17 cellular contexts compared by ENCODE assay signal in genomic region chr1:31708324-31708723, GRCh38. TPM values are rescaled to one million over a fixed set of nuclear protein-coding genes. Genes with fewer than 3 reads are reported as not detected.
A peak's percentile ranks its signal among the peaks of the same experiment; 100 is the strongest.
DNase-seq lines count a peak whose midpoint lies in the region; ATAC-seq and TF ChIP-seq lines count a peak whose summit lies in the region.
"Had no signal": no experiment of that assay in that cellular context is flagged by ENCODE, and none has a peak within 500 bp of the region (broad histone marks: within the 10 kb centered on the region; RNA-seq: fewer than 3 reads in every experiment).

No MANE protein-coding gene starts in this region.

- H2BK12ac ChIP-seq in H9 (ENCODE audit: insufficient read length, low read depth, low read length), result no peak overlapping the region
- H2BK12ac ChIP-seq in trophoblast cell (ENCODE audit: low read length), result peak overlapping the region; percentile 22

- H3K27me3 Mint-ChIP-seq in H9 (ENCODE audit: low read depth), result peaks cover 13% of the 10 kb centered on the region

- H3K4me3 ChIP-seq in choroid plexus epithelial cell (ENCODE audit: low read depth, low read length), result no peak overlapping the region
- H3K4me3 ChIP-seq in trophoblast cell (ENCODE audit: low read depth, low read length), result no peak overlapping the region
- H3K4me3 ChIP-seq: Peyer's patch, thyroid gland had no signal

- H4K5ac ChIP-seq in H9 (ENCODE audit: insufficient read length, low read depth, low read length), result no peak overlapping the region

- peaks cover 3% of the 10 kb centered on the region for H3K23me2 ChIP-seq in H9 (ENCODE audit: insufficient read length, low read depth, low read length, poor library complexity, severe bottlenecking)

- no peaks in the 10 kb centered on the region for H3K36me3 ChIP-seq in trophoblast cell (ENCODE audit: control insufficient read depth in 1 of 2, insufficient read depth in 2 of 2, low read length in 2 of 2)
- H3K36me3 ChIP-seq: Peyer's patch, thyroid gland had no signal

- H3K4ac ChIP-seq in H9 (ENCODE audit: low read depth, low read length), result no peak overlapping the region
- H3K4ac ChIP-seq in trophoblast cell (ENCODE audit: low read depth, low read length), result no peak overlapping the region

- TF ChIP-seq CTCF in H9 (conservative IDR thresholded peaks at IDR 0.05), result no peak
- TF ChIP-seq CTCF in choroid plexus epithelial cell (conservative IDR thresholded peaks at IDR 0.05; ENCODE audit: low read depth, low read length), result no peak

- H2BK20ac ChIP-seq in H9 (ENCODE audit: low read depth, low read length, poor library complexity, severe bottlenecking), result no peak overlapping the region

- H3K4me2 ChIP-seq in H9 (ENCODE audit: insufficient read depth, insufficient read length, low read length) (no peak overlapping the region), trophoblast cell (ENCODE audit: low read length) (no peak overlapping the region)

- no peaks in the 10 kb centered on the region for H3K9me3 Mint-ChIP-seq in H9
- H3K9me3 Mint-ChIP-seq: activated naive CD4-positive, alpha-beta T cell treated with anti-CD3 and anti-CD28 coated beads, Interleukin-2, amount 10 ng/mL, durations not matched to agents 7 days and 5 days had no signal

- no peak overlapping the region for H2BK120ac ChIP-seq in H9 (ENCODE audit: low read depth, low read length, poor library complexity, severe bottlenecking)
- no peak overlapping the region for H2BK120ac ChIP-seq in trophoblast cell (ENCODE audit: insufficient read depth, low read length, poor library complexity)

- H2BK15ac ChIP-seq in H9 (ENCODE audit: low read depth, low read length), result no peak overlapping the region

- H3K9me3 ChIP-seq in H9 (ENCODE audit: control insufficient read depth, low read depth, low read length), result no peaks in the 10 kb centered on the region
- no peaks in the 10 kb centered on the region for H3K9me3 ChIP-seq in trophoblast cell (ENCODE audit: insufficient read depth, low read depth, low read length)
- H3K9me3 ChIP-seq: Peyer's patch, thyroid gland had no signal

- no peaks in the 10 kb centered on the region for H3K36me3 Mint-ChIP-seq in H9 (ENCODE audit: insufficient read depth in 1 of 3, low read depth in 3 of 3)
- H3K36me3 Mint-ChIP-seq: activated naive CD4-positive, alpha-beta T cell treated with anti-CD3 and anti-CD28 coated beads, Interleukin-2, amount 10 ng/mL, durations not matched to agents 7 days and 5 days had no signal

- H3K18ac ChIP-seq in H9 (ENCODE audit: insufficient read length, low read depth, low read length) (no peak overlapping the region), trophoblast cell (ENCODE audit: low read length) (no peak overlapping the region)

- no peak overlapping the region for H3K4me3 Mint-ChIP-seq in H9
- H3K4me3 Mint-ChIP-seq: activated naive CD4-positive, alpha-beta T cell treated with anti-CD3 and anti-CD28 coated beads, Interleukin-2, amount 10 ng/mL, durations not matched to agents 7 days and 5 days had no signal

- H3K9ac ChIP-seq in H9 (ENCODE audit: extremely low read depth, insufficient read length, low read length) (no peak overlapping the region), trophoblast cell (ENCODE audit: low read length) (no peak overlapping the region)

- H4K91ac ChIP-seq in H9 (ENCODE audit: insufficient read length, low read depth, low read length) (no peak overlapping the region), trophoblast cell (ENCODE audit: low read depth, low read length) (no peak overlapping the region)

- H2BK5ac ChIP-seq in H9 (ENCODE audit: insufficient read length, low read length) (no peak overlapping the region), trophoblast cell (ENCODE audit: low read depth, low read length, poor library complexity) (no peak overlapping the region)

- no CpG with 5 or more reads among the region's 11 CpGs for WGBS in H9 (ENCODE audit: extremely low coverage, insufficient read length, low lambda C conversion rate)
- no CpG with 5 or more reads among the region's 11 CpGs for WGBS in trophoblast cell (ENCODE audit: extremely low coverage, insufficient coverage, insufficient read length)

- H3K27ac Mint-ChIP-seq in H9, result no peak overlapping the region
- H3K27ac Mint-ChIP-seq: activated naive CD4-positive, alpha-beta T cell treated with anti-CD3 and anti-CD28 coated beads, Interleukin-2, amount 10 ng/mL, durations not matched to agents 7 days and 5 days had no signal

- H3K27ac ChIP-seq in H9 (ENCODE audit: insufficient read length, low read depth, low read length) (no peak overlapping the region), trophoblast cell (ENCODE audit: low read depth, low read length) (no peak overlapping the region)
- H3K27ac ChIP-seq: Peyer's patch, thyroid gland had no signal

- no peak overlapping the region for H3K14ac ChIP-seq in H9 (ENCODE audit: insufficient read depth, low read length)
- H3K14ac ChIP-seq in trophoblast cell (ENCODE audit: low read length), result no peak overlapping the region

- H2AK5ac ChIP-seq in H9 (ENCODE audit: insufficient read length, low read length) (no peak overlapping the region), trophoblast cell (ENCODE audit: low read length) (no peak overlapping the region)

- H3K56ac ChIP-seq in H9 (ENCODE audit: insufficient read length, low read depth, low read length), result no peak overlapping the region

- peaks cover 48 to 53% of the 10 kb centered on the region in 2 experiments for H3K4me1 Mint-ChIP-seq in H9

- H3K4me1 ChIP-seq in H9 (ENCODE audit: insufficient read depth, low read length) (peaks cover 9% of the 10 kb centered on the region; the same call in 1 of the 2 replicates), trophoblast cell (ENCODE audit: control insufficient read depth in 1 of 2, insufficient read depth in 2 of 2, low read length in 2 of 2) (peaks cover 26 to 38% of the 10 kb centered on the region in 2 experiments)

- no peak overlapping the region for H4K8ac ChIP-seq in H9 (replicated peaks; ENCODE audit: insufficient read length, low read depth, low read length)
- no peak overlapping the region for H4K8ac ChIP-seq in trophoblast cell (ENCODE audit: low read depth, low read length)

- H3K79me1 ChIP-seq in H9 (ENCODE audit: insufficient read depth, low read depth, low read length, poor library complexity, severe bottlenecking) (no peaks in the 10 kb centered on the region), trophoblast cell (ENCODE audit: low read length) (peaks cover 23% of the 10 kb centered on the region)

- H2AFZ ChIP-seq in H9 (ENCODE audit: low read length) (no peak overlapping the region), trophoblast cell (ENCODE audit: insufficient read depth, low read length, poor library complexity) (no peak overlapping the region)

- no peaks in the 10 kb centered on the region for H3K79me2 ChIP-seq in H9 (ENCODE audit: insufficient read depth, low read length)
- H3K79me2 ChIP-seq in trophoblast cell (ENCODE audit: control insufficient read depth, insufficient read depth, low read length, poor library complexity), result peaks cover 6% of the 10 kb centered on the region

- H3K27me3 ChIP-seq in H9 (ENCODE audit: insufficient read depth, low read length), result no peaks in the 10 kb centered on the region
- H3K27me3 ChIP-seq in trophoblast cell (ENCODE audit: insufficient read depth, low read length), result no peaks in the 10 kb centered on the region
- H3K27me3 ChIP-seq: Peyer's patch, thyroid gland had no signal

- DNase-seq in H9, result no peak
- peak; percentile 14 for DNase-seq in NCI-H2227 treated with DMSO at 0.1 percent for 48 hours (lab: John Stamatoyannopoulos, UW)
- peak; percentile 81 for DNase-seq in choroid plexus epithelial cell (ENCODE audit: low read depth)
- peak; percentile 71 to 76 for DNase-seq in trophoblast cell
- DNase-seq in activated T-cell treated with anti-CD3 and anti-CD28 coated beads, Interleukin-2, amount 50 U/mL, for 48 hours, result no peak
- no peak for DNase-seq in NCI-H526 (lab: John Stamatoyannopoulos, UW)
- DNase-seq: activated CD4-positive, alpha-beta T cell treated with anti-CD3 and anti-CD28 coated beads, Interleukin-2, amount 50 U/mL, for 1 hour; activated naive CD4-positive, alpha-beta T cell treated with anti-CD3 and anti-CD28 coated beads, Interleukin-2, amount 10 ng/mL, durations not matched to agents 7 days and 5 days; C1 segment of cervical spinal cord; DMS53; effector CD8-positive, alpha-beta T cell; left colon; NCI-H1694; NCI-H510A treated with DMSO at 0.1 percent for 48 hours; thyroid gland had no signal

- H3K23ac ChIP-seq in H9 (ENCODE audit: insufficient read length, low read depth, low read length), result peak overlapping the region; percentile 4
- no peak overlapping the region for H3K23ac ChIP-seq in trophoblast cell (ENCODE audit: low read length)

- no peaks in the 10 kb centered on the region for H4K20me1 ChIP-seq in H9 (ENCODE audit: control insufficient read depth, insufficient read depth, insufficient read length)

- H4K12ac ChIP-seq in trophoblast cell (ENCODE audit: low read depth, low read length), result no peak overlapping the region

- ATAC-seq in GM18858 (IDR thresholded peaks at IDR 0.05; ENCODE audit: unreplicated experiment), result no peak
- ATAC-seq: left colon had no signal

- no peak overlapping the region for H3T11ph ChIP-seq in H9 (ENCODE audit: low read length)

RNA-seq across cellular contexts. Expression of gene COL16A1, which starts 4.5 kb away (rescaled TPM):
- total RNA-seq in H9 (2021), result 6.2 and 6.5 TPM in 2 replicates
- polyA plus RNA-seq in trophoblast cell (2013), result 43.1 and 44.2 TPM in 2 replicates

RNA-seq across cellular contexts. Expression of gene ADGRB2, which starts 55.8 kb away (rescaled TPM):
- total RNA-seq in H9 (2021), result 10.7 and 10.9 TPM in 2 replicates
- 9.6 and 10.2 TPM in 2 replicates for polyA plus RNA-seq in trophoblast cell (2013)

Comparison
In these comparisons a context has a peak if more than half of its experiments do, and no peak if none do; other contexts are left out.
1. DNase-seq: peak in NCI-H2227 treated with DMSO at 0.1 percent for 48 hours (single experiment), choroid plexus epithelial cell (single experiment) and trophoblast cell (2 of 2); none in H9 (single experiment), activated T-cell treated with anti-CD3 and anti-CD28 coated beads, Interleukin-2, amount 50 U/mL, for 48 hours (0 of 2) and NCI-H526 (0 of 2).